7 cellular contexts compared by ENCODE assay signal in the genomic region with DNA sequence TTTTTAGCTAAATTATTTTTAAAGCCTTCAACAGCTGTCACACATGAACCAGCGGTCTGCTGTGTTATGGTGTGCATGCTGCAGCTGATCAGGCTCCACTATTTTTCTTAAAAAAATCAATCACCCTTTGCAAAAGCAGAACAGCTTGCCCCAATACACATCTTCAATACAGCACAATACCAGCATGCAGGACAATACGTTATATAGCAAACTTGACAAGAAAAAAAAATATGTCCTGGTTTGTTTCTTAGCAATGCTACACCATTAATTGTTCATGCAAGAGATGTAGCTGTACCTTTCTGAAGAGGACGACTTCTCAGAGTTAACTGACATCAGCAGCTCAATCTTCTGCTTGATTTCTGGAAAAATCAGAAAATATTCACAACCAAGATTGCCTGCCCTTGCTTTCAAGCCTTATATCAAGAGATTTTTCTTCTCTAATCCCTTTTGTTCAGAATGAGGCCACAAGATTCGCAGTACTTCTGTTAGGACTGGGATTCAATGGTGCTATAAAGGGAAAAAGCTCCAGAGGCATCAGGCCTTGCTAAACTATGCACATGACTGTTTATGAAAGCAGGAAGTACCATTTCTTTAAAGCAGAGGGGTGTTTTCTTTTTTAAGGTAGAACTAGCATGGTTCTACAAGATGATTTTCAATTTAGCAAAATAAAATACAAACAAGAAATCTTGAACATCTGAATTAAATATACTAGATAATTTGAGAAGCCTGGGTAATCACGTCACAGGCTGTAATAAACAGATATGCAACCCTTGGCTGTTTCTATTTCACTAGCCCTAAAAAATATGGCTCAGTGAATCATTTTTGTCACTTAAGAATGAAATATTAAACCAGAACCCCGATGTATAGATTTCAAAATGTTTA.
DNase-seq lines count a peak whose midpoint lies in the region; ATAC-seq, FAIRE-seq and TF ChIP-seq lines count a peak whose summit lies in the region.

No MANE protein-coding gene starts in this region.

- H3K79me2 ChIP-seq in KMS-11 (ENCODE audit: insufficient read depth, low read depth) (peaks cover 88% of the 10 kb centered on the region), endothelial cell of umbilical vein (ENCODE audit: control insufficient read depth, insufficient read depth, low read length) (peaks cover 54% of the 10 kb centered on the region)

- no peaks in the 10 kb centered on the region for H3K9me1 ChIP-seq in endothelial cell of umbilical vein (replicated peaks; ENCODE audit: control insufficient read depth, extremely low read depth, insufficient read depth, low read length)

- H3K27me3 ChIP-seq in KMS-11 (ENCODE audit: insufficient read depth, low read depth): no peaks in the 10 kb centered on the region
- H3K27me3 ChIP-seq in endothelial cell of umbilical vein (ENCODE audit: control insufficient read depth in 2 of 2, insufficient read depth in 2 of 2, low read length in 2 of 2): no peaks in the 10 kb centered on the region
- no peaks in the 10 kb centered on the region for H3K27me3 ChIP-seq in mucosa of stomach (ENCODE audit: control insufficient read depth, insufficient read depth, low read length)

- no TSS peak for BruUV-seq in endothelial cell of umbilical vein (replicated peaks; lab: Mats Ljungman, UMichigan)

- CTCF ChIA-PET in endothelial cell of umbilical vein (lab: Charles Lee): interaction anchor here (0.5 to 1.6 kb wide), 4 partner anchors 13 to 161 kb away, joined by 3 to 6 read pairs (median 4); no protein-coding TSS in a partner anchor

- POLR2A ChIA-PET in endothelial cell of umbilical vein (lab: Charles Lee): interaction anchor here (0.6 kb wide), 1 partner anchor 316 kb away, joined by 4 read pairs; no protein-coding TSS in a partner anchor

- dilution Hi-C loops in endothelial cell of umbilical vein (cut with MboI; ENCODE audit: extremely low pct_ligation_motif_present, low sequenced_read_pairs): no loop called here

- ATAC-seq in GM21529 (IDR thresholded peaks at IDR 0.05; ENCODE audit: unreplicated experiment) (peak; percentile 76), GM18858 (IDR thresholded peaks at IDR 0.05; ENCODE audit: unreplicated experiment) (no peak)

- FAIRE-seq in endothelial cell of umbilical vein (lab: Jason Lieb, UNC): peak; percentile 73

- peaks cover 61% of the 10 kb centered on the region for H3K4me1 ChIP-seq in KMS-11 (ENCODE audit: low read depth, poor library complexity, severe bottlenecking)
- peaks cover 19% of the 10 kb centered on the region for H3K4me1 ChIP-seq in endothelial cell of umbilical vein (ENCODE audit: control insufficient read depth, extremely low read depth, insufficient read depth, low read length)
- H3K4me1 ChIP-seq in mucosa of stomach (ENCODE audit: control insufficient read depth, insufficient read depth, low read length): no peaks in the 10 kb centered on the region

- DNase-seq in GF-D8 (lab: John Stamatoyannopoulos, UW): peak; percentile 44
- DNase-seq in SKM-1 treated with dmso at 0.1 percent for 144 hours (lab: John Stamatoyannopoulos, UW; ENCODE audit: unreplicated experiment): peak; percentile 9
- DNase-seq in endothelial cell of umbilical vein (ENCODE audit: low read depth, low spot score): peak; percentile 74

- H2AFZ ChIP-seq in KMS-11 (ENCODE audit: low read depth) (no peak overlapping the region), endothelial cell of umbilical vein (ENCODE audit: low read depth, low read length) (no peak overlapping the region)

- H3K36me3 ChIP-seq in KMS-11 (ENCODE audit: insufficient read depth) (no peaks in the 10 kb centered on the region), endothelial cell of umbilical vein (ENCODE audit: control insufficient read depth in 2 of 2, extremely low read depth in 1 of 2, insufficient read depth in 2 of 2, low read length in 2 of 2) (no peaks in the 10 kb centered on the region), mucosa of stomach (ENCODE audit: control insufficient read depth, insufficient read depth, low read length) (no peaks in the 10 kb centered on the region)

- H3K4me2 ChIP-seq in KMS-11: peak overlapping the region; percentile 89
- H3K4me2 ChIP-seq in endothelial cell of umbilical vein (ENCODE audit: insufficient read depth, low read length): peak overlapping the region; percentile 91

- H3K27ac ChIP-seq in KMS-11 (peak overlapping the region; percentile 67), endothelial cell of umbilical vein (ENCODE audit: insufficient read depth, low read depth, low read length) (peak overlapping the region; percentile 26)

- H3K4me3 ChIP-seq in KMS-11 (IDR thresholded peaks at IDR 0.05; ENCODE audit: insufficient read depth, low read depth, low read length): peak overlapping the region; percentile 51
- peak overlapping the region in 1 of 3 experiments; percentile 56 for H3K4me3 ChIP-seq in endothelial cell of umbilical vein (replicated peaks in 1 of 3; ENCODE audit: insufficient read depth in 1 of 3, low read depth in 1 of 3, low read length in 3 of 3)
- H3K4me3 ChIP-seq in mucosa of stomach (ENCODE audit: low read length): peak overlapping the region; percentile 51

- H3K9ac ChIP-seq in KMS-11: peak overlapping the region; percentile 46; the same call in 1 of the 2 replicates
- H3K9ac ChIP-seq in endothelial cell of umbilical vein (replicated peaks; ENCODE audit: extremely low read depth, insufficient read depth, low read length): peak overlapping the region; percentile 43
- H3K9ac ChIP-seq in mucosa of stomach (ENCODE audit: low read length): peak overlapping the region; percentile 66

- no peaks in the 10 kb centered on the region for H3K9me3 ChIP-seq in endothelial cell of umbilical vein (replicated peaks; ENCODE audit: control insufficient read depth, insufficient read depth, low read length)
- no peaks in the 10 kb centered on the region for H3K9me3 ChIP-seq in mucosa of stomach (ENCODE audit: control insufficient read depth, low read length)

- intact Hi-C loops in endothelial cell of umbilical vein (cut with micrococcal nuclease): no loop called here

- TF ChIP-seq CTCF in KMS-11 (conservative IDR thresholded peaks at IDR 0.05; ENCODE audit: low read depth, low read length) (no peak), endothelial cell of umbilical vein (IDR thresholded peaks at IDR 0.05; ENCODE audit: extremely low read depth in 1 of 2, insufficient read depth in 1 of 2, low read depth in 1 of 2, low read length in 2 of 2) (no peak)

- 0 out of 2 replicates have a peak, but pooled peaks cover 2% of the 10 kb centered on the region for H4K20me1 ChIP-seq in KMS-11 (ENCODE audit: insufficient read depth)
- H4K20me1 ChIP-seq in endothelial cell of umbilical vein (replicated peaks; ENCODE audit: control insufficient read depth, extremely low read depth, insufficient read depth, low read length): peaks cover 3% of the 10 kb centered on the region

- no peak for TF ChIP-seq POLR2A in endothelial cell of umbilical vein (IDR thresholded peaks at IDR 0.05; ENCODE audit: low read depth, low read length)

TF ChIP-seq in endothelial cell of umbilical vein, 7 proteins besides CTCF, POLR2A, EP300 and RAD21:
- TF ChIP-seq GATA2 (IDR thresholded peaks at IDR 0.05; ENCODE audit: insufficient read depth, insufficient read length, low read depth, low read length): no peak
- TF ChIP-seq EZH2 (IDR thresholded peaks at IDR 0.05; ENCODE audit: borderline replicate concordance, low read depth, low read length, severe bottlenecking): no peak
- no peak for TF ChIP-seq MYC (IDR thresholded peaks at IDR 0.05; ENCODE audit: low read depth, low read length)
- TF ChIP-seq FOS (IDR thresholded peaks at IDR 0.05; ENCODE audit: borderline replicate concordance, insufficient read depth, low read length): no peak
- TF ChIP-seq POLR2AphosphoS5 (IDR thresholded peaks at IDR 0.05; ENCODE audit: insufficient read depth, low read depth, low read length): no peak
- TF ChIP-seq JUN (IDR thresholded peaks at IDR 0.05; ENCODE audit: borderline replicate concordance, insufficient read depth, insufficient read length, low read depth): no peak
- TF ChIP-seq, protein P1, sequence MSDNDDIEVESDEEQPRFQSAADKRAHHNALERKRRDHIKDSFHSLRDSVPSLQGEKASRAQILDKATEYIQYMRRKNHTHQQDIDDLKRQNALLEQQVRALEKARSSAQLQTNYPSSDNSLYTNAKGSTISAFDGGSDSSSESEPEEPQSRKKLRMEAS (IDR thresholded peaks at IDR 0.05; ENCODE audit: insufficient read depth, insufficient read length): no peak

Comparison
In these comparisons a context has a peak if more than half of its experiments do, and no peak if none do; other contexts are left out.
1. DNase-seq: peak in every context shown above with its lines; median percentile 74 in endothelial cell of umbilical vein; 44 in GF-D8; 9 in SKM-1 treated with dmso at 0.1 percent for 144 hours.